In genomic region chr2:87638872-87639271, GRCh38 we compare ENCODE assay signal across 6 cellular contexts.
DNase-seq lines count a peak whose midpoint lies in the region; ATAC-seq, FAIRE-seq and TF ChIP-seq lines count a peak whose summit lies in the region.
"Not testable (repeated sequence)": the region's sequence is repeated elsewhere in the genome, so short reads cannot be mapped to it uniquely, and the experiment has no call there.

No MANE protein-coding gene starts in this region.

- ATAC-seq in left lobe of liver (peak; percentile 70), right lobe of liver (peak; percentile 58 to 78 (median 71))
- not testable (repeated sequence) for ATAC-seq in HepG2

- CTCF ChIA-PET in HepG2 (lab: Yijun Ruan, JAX; ENCODE audit: low intra/inter-chr PET ratio, low total read pairs) = not testable (repeated sequence)

- H3K4me1 ChIP-seq in HepG2 (ENCODE audit: insufficient read depth, low read length); right lobe of liver: not testable (repeated sequence)

- not testable (repeated sequence) for TF ChIP-seq CTCF in bronchial epithelial cell (IDR thresholded peaks at IDR 0.05; ENCODE audit: insufficient read depth, low read length, severe bottlenecking); HepG2 (CRISPR knock-in tag; IDR thresholded peaks at IDR 0.05); right lobe of liver (IDR thresholded peaks at IDR 0.05)

- H3K79me2 ChIP-seq in HepG2 (ENCODE audit: insufficient read depth, low read length) = not testable (repeated sequence)

- H2AFZ ChIP-seq in HepG2 (ENCODE audit: low read length) = not testable (repeated sequence)

- not testable (repeated sequence) for H3K36me3 ChIP-seq in bronchial epithelial cell (ENCODE audit: control insufficient read depth, insufficient read depth, low read length); HepG2 (replicated peaks in 1 of 2; ENCODE audit: control insufficient read depth in 1 of 2, insufficient read depth in 2 of 2, low read length in 2 of 2); right lobe of liver

- not testable (repeated sequence) for TF ChIP-seq EP300 in HepG2 (IDR thresholded peaks at IDR 0.05; ENCODE audit: low read depth in 2 of 2, low read length in 2 of 2); HepG2 (CRISPR knock-in tag; IDR thresholded peaks at IDR 0.05; ENCODE audit: borderline replicate concordance)

- not testable (repeated sequence) for DNase-seq in HTR-8/SVneo (ENCODE audit: insufficient read length, low spot score); bronchial epithelial cell (ENCODE audit: low read depth); left lobe of liver (ENCODE audit: low spot score); HepG2 (ENCODE audit: low spot score); right lobe of liver
- peak; percentile 8 for DNase-seq in activated CD4-positive, alpha-beta T cell treated with anti-CD3 and anti-CD28 coated beads, Interleukin-2, amount 10 ng/mL, durations not matched to agents 24 days and 14 days

- WGBS in HepG2 (ENCODE audit: low lambda C conversion rate) = no CpG with 5 or more reads among the region's 7 CpGs
- WGBS in right lobe of liver (ENCODE audit: insufficient coverage, low coverage, low lambda C conversion rate, missing lambda C conversion rate) = no CpG with 5 or more reads among the region's 7 CpGs

- H3K9ac ChIP-seq in HepG2 (ENCODE audit: insufficient read depth, low read depth, low read length) = not testable (repeated sequence)

- not testable (repeated sequence) for TF ChIP-seq RAD21 in HepG2 (CRISPR knock-in tag; IDR thresholded peaks at IDR 0.05)

- not testable (repeated sequence) for H3K27ac ChIP-seq in HepG2 (ENCODE audit: extremely low read length, insufficient read depth, low read length); right lobe of liver

- not testable (repeated sequence) for H3K9me3 ChIP-seq in HepG2 (ENCODE audit: low read length); right lobe of liver

- FAIRE-seq in HTR-8/SVneo (lab: Jason Lieb, UNC) = peak; percentile 40
- peak; percentile 36 for FAIRE-seq in bronchial epithelial cell (lab: Jason Lieb, UNC)
- peak; percentile 69 for FAIRE-seq in HepG2 (lab: Jason Lieb, UNC)

- H3K27me3 Mint-ChIP-seq in activated CD4-positive, alpha-beta T cell treated with anti-CD3 and anti-CD28 coated beads, Interleukin-2, amount 10 ng/mL, durations not matched to agents 24 days and 14 days = not testable (repeated sequence)

- in situ Hi-C loops in HepG2 (cut with HindIII; ENCODE audit: extremely low pct_ligation_motif_present, low pct_unique_long_range_greater_than_20kb) = not testable (repeated sequence)

- POLR2A ChIA-PET in HepG2 (lab: Yijun Ruan, JAX) = not testable (repeated sequence)

- not testable (repeated sequence) for H3K4me3 ChIP-seq in bronchial epithelial cell (ENCODE audit: low read depth, low read length); HepG2 (replicated peaks in 1 of 3; ENCODE audit: insufficient read depth in 1 of 3, low read depth in 2 of 3, low read length in 3 of 3); right lobe of liver

- H3K4me2 ChIP-seq in HepG2 (ENCODE audit: low read depth, low read length) = not testable (repeated sequence)

- H3K4me3 Mint-ChIP-seq in activated CD4-positive, alpha-beta T cell treated with anti-CD3 and anti-CD28 coated beads, Interleukin-2, amount 10 ng/mL, durations not matched to agents 24 days and 14 days = not testable (repeated sequence)

- H3K36me3 Mint-ChIP-seq in activated CD4-positive, alpha-beta T cell treated with anti-CD3 and anti-CD28 coated beads, Interleukin-2, amount 10 ng/mL, durations not matched to agents 24 days and 14 days (ENCODE audit: low read depth) = not testable (repeated sequence)

- not testable (repeated sequence) for H3K27ac Mint-ChIP-seq in activated CD4-positive, alpha-beta T cell treated with anti-CD3 and anti-CD28 coated beads, Interleukin-2, amount 10 ng/mL, durations not matched to agents 24 days and 14 days

- H3K9me3 Mint-ChIP-seq in activated CD4-positive, alpha-beta T cell treated with anti-CD3 and anti-CD28 coated beads, Interleukin-2, amount 10 ng/mL, durations not matched to agents 24 days and 14 days = not testable (repeated sequence)

- H3K27me3 ChIP-seq in bronchial epithelial cell (ENCODE audit: control insufficient read depth, insufficient read depth, low read length); HepG2 (ENCODE audit: control insufficient read depth in 1 of 2, insufficient read depth in 2 of 2, low read length in 2 of 2); right lobe of liver: not testable (repeated sequence)

- not testable (repeated sequence) for H3K4me1 Mint-ChIP-seq in activated CD4-positive, alpha-beta T cell treated with anti-CD3 and anti-CD28 coated beads, Interleukin-2, amount 10 ng/mL, durations not matched to agents 24 days and 14 days

- not testable (repeated sequence) for TF ChIP-seq POLR2A in HepG2 (IDR thresholded peaks at IDR 0.05; ENCODE audit: insufficient read depth in 1 of 2, low read depth in 2 of 2, low read length in 2 of 2); right lobe of liver (IDR thresholded peaks at IDR 0.05)

- not testable (repeated sequence) for H4K20me1 ChIP-seq in HepG2 (ENCODE audit: insufficient read depth, low read length)

- not testable (repeated sequence) for BruUV-seq in HepG2 (replicated peaks; lab: Mats Ljungman, UMichigan)

- intact Hi-C loops in activated CD4-positive, alpha-beta T cell treated with anti-CD3 and anti-CD28 coated beads, Interleukin-2, amount 10 ng/mL, durations not matched to agents 24 days and 14 days (cut with micrococcal nuclease); HepG2 (cut with micrococcal nuclease; ENCODE audit: unreplicated experiment); right lobe of liver (cut with DNase I): not testable (repeated sequence)
